19 cellular contexts compared by ENCODE assay signal in the genomic region with DNA sequence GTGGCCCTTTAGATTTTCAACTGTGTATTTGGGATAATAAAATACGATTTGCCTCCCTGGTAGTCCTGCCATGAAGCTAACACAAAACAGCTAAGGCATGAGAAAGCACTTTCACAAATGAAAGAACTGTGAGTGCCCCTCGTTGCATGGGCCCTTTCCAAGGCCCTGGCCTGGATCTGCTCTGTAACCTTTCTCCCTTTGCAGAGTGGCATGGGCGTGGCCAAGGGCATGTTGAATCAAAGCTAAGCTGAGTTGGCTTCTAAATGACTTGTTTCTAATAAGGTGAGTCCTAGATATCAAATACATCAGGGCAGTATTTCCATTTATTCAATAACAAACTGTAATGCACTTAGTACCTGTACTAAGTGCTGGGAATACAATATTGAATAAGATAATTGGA.
A peak's percentile ranks its signal among the peaks of the same experiment; 100 is the strongest.
DNase-seq lines count a peak whose midpoint lies in the region; ATAC-seq, FAIRE-seq and TF ChIP-seq lines count a peak whose summit lies in the region.
"Had no signal": no experiment of that assay in that cellular context is flagged by ENCODE, and none has a peak within 500 bp of the region (broad histone marks: within the 10 kb centered on the region; RNA-seq: fewer than 3 reads in every experiment).

No MANE protein-coding gene starts in this region.

- no peak for ATAC-seq in HG02885 (IDR thresholded peaks at IDR 0.05; ENCODE audit: poor library complexity, unreplicated experiment)

- no peak for TF ChIP-seq EP300 in esophagus muscularis mucosa (IDR thresholded peaks at IDR 0.05)

- CTCF ChIA-PET in RWPE1 (lab: Yijun Ruan, JAX), result interaction anchor here (0.6 to 0.9 kb wide), 3 partner anchors 230 to 478 kb away, joined by 3 to 11 read pairs (median 3); no protein-coding TSS in a partner anchor

- 79% methylated on average over 3 of the region's 3 CpGs for WGBS in esophagus muscularis mucosa
- WGBS in small intestine, 3 donors, result 54 to 70% (median 55%) methylated on average over 3 of the region's 3 CpGs

- H3K27me3 ChIP-seq in esophagus muscularis mucosa (no peaks in the 10 kb centered on the region), small intestine (ENCODE audit: control insufficient read depth in 2 of 2, insufficient read depth in 2 of 2, low read length in 2 of 2) (no peaks in the 10 kb centered on the region)

- no peaks in the 10 kb centered on the region for H3K36me3 ChIP-seq in esophagus muscularis mucosa
- H3K36me3 ChIP-seq in small intestine (ENCODE audit: control insufficient read depth in 2 of 2, insufficient read depth in 2 of 2, low read length in 2 of 2), result no peaks in the 10 kb centered on the region
- H3K36me3 ChIP-seq: HAP-1 had no signal

- POLR2A ChIA-PET in RWPE1 (lab: Yijun Ruan, JAX; ENCODE audit: low non-redundant PET), result no interaction called here

- no peak for TF ChIP-seq CTCF in epithelial cell of esophagus (IDR thresholded peaks at IDR 0.05; ENCODE audit: insufficient read depth, low read depth, low read length, missing control alignments)
- TF ChIP-seq CTCF in esophagus muscularis mucosa (IDR thresholded peaks at IDR 0.05), result no peak
- TF ChIP-seq CTCF in RWPE1 (conservative IDR thresholded peaks at IDR 0.05; ENCODE audit: low read depth), result no peak

- no peak for FAIRE-seq in small intestine (lab: Jason Lieb, UNC)
- FAIRE-seq: GM12891, GM18507, H54 had no signal

- H3K4me3 ChIP-seq in epithelial cell of esophagus (ENCODE audit: low read length), result no peak overlapping the region
- H3K4me3 ChIP-seq in esophagus muscularis mucosa, result no peak overlapping the region
- no peak overlapping the region for H3K4me3 ChIP-seq in small intestine (ENCODE audit: low read depth in 1 of 2, low read length in 2 of 2)
- H3K4me3 ChIP-seq: HAP-1 had no signal

- DNase-seq in epithelial cell of esophagus (ENCODE audit: low read depth), result peak; percentile 34
- DNase-seq in esophagus muscularis mucosa (ENCODE audit: extremely low spot score), result peak; percentile 53
- peak; percentile 13 for DNase-seq in small intestine
- DNase-seq in RWPE1 (ENCODE audit: low spot score), result no peak
- no peak for DNase-seq in HuH-7 (ENCODE audit: low spot score)
- DNase-seq: C1 segment of cervical spinal cord; Calu3; CD4-positive, alpha-beta memory T cell; COR-L47; DMS53; DMS79 treated with DMSO at 0.1 percent for 48 hours; GF-D8; GOT3; HFFc6 had no signal

- H3K9me3 ChIP-seq in esophagus muscularis mucosa (no peaks in the 10 kb centered on the region), small intestine (ENCODE audit: control insufficient read depth, low read depth) (no peaks in the 10 kb centered on the region)
- H3K9me3 ChIP-seq: HAP-1 had no signal

- H3K27ac ChIP-seq in esophagus muscularis mucosa (replicated peaks in 1 of 4) (no peak overlapping the region), small intestine (ENCODE audit: low read depth in 1 of 2, low read length in 1 of 2) (no peak overlapping the region), RWPE1 (no peak overlapping the region)

- TF ChIP-seq POLR2A in esophagus muscularis mucosa (IDR thresholded peaks at IDR 0.05; ENCODE audit: low read depth), result no peak

- H3K4me1 ChIP-seq in esophagus muscularis mucosa, result no peaks in the 10 kb centered on the region
- H3K4me1 ChIP-seq in small intestine (ENCODE audit: control insufficient read depth in 2 of 2, insufficient read depth in 1 of 2, low read depth in 1 of 2, low read length in 1 of 2), result no peaks in the 10 kb centered on the region
- H3K4me1 ChIP-seq: HAP-1 had no signal

- intact Hi-C loops in esophagus muscularis mucosa (cut with DNase I), result loop anchor here (10.0 kb wide), 1 partner anchor 578 kb away; no protein-coding TSS in a partner anchor

Comparison
In these comparisons a context has a peak if more than half of its experiments do, and no peak if none do; other contexts are left out.
1. DNase-seq: peak in epithelial cell of esophagus (single experiment), esophagus muscularis mucosa (single experiment) and small intestine (single experiment); none in RWPE1 (single experiment) and HuH-7 (single experiment).